15 cellular contexts compared by ENCODE assay signal in genomic region chr5:119860463-119860862, GRCh38.
A peak's percentile ranks its signal among the peaks of the same experiment; 100 is the strongest.
DNase-seq lines count a peak whose midpoint lies in the region; ATAC-seq and TF ChIP-seq lines count a peak whose summit lies in the region.
"Had no signal": no experiment of that assay in that cellular context is flagged by ENCODE, and none has a peak within 500 bp of the region (broad histone marks: within the 10 kb centered on the region; RNA-seq: fewer than 3 reads in every experiment).

No MANE protein-coding gene starts in this region.

- H2AFZ ChIP-seq in GM23338 (no peak overlapping the region), mammary epithelial cell (ENCODE audit: low read depth, low read length) (no peak overlapping the region)
- H2AFZ ChIP-seq: GM23248 had no signal

- H3K27me3 Mint-ChIP-seq in GM23338 (ENCODE audit: insufficient read depth, low read depth, poor library complexity): no peaks in the 10 kb centered on the region
- H3K27me3 Mint-ChIP-seq: B cell; CD4-positive, alpha-beta memory T cell had no signal

- intact Hi-C loops in mammary epithelial cell (cut with micrococcal nuclease) (no loop called here), mucosa of descending colon (cut with DNase I, micrococcal nuclease) (no loop called here)

- H3K36me3 ChIP-seq in GM23338 (ENCODE audit: insufficient read depth): no peaks in the 10 kb centered on the region
- no peaks in the 10 kb centered on the region for H3K36me3 ChIP-seq in mammary epithelial cell (ENCODE audit: insufficient read depth, low read length)
- H3K36me3 ChIP-seq in mucosa of descending colon (ENCODE audit: low read depth): no peaks in the 10 kb centered on the region
- H3K36me3 ChIP-seq in tibial nerve: no peaks in the 10 kb centered on the region
- H3K36me3 ChIP-seq: HAP-1 had no signal

- no peaks in the 10 kb centered on the region for H3K36me3 Mint-ChIP-seq in GM23338 (ENCODE audit: low read depth)
- H3K36me3 Mint-ChIP-seq: CD4-positive, alpha-beta memory T cell had no signal

- H3K4me1 ChIP-seq in GM23338 (ENCODE audit: insufficient read depth): peaks cover 13% of the 10 kb centered on the region; the same call in 1 of the 2 replicates
- no peaks in the 10 kb centered on the region for H3K4me1 ChIP-seq in mammary epithelial cell (ENCODE audit: insufficient read depth, low read length)
- no peaks in the 10 kb centered on the region for H3K4me1 ChIP-seq in mucosa of descending colon (ENCODE audit: low read depth)
- H3K4me1 ChIP-seq in tibial nerve: no peaks in the 10 kb centered on the region

- H3K27ac ChIP-seq in GM23338 (ENCODE audit: low read depth): no peak overlapping the region
- no peak overlapping the region for H3K27ac ChIP-seq in mammary epithelial cell (ENCODE audit: insufficient read depth, low read depth, low read length)
- H3K27ac ChIP-seq in tibial nerve: no peak overlapping the region
- H3K27ac ChIP-seq: GM23248 had no signal

- H3K4me3 Mint-ChIP-seq in GM23338: no peak overlapping the region
- H3K4me3 Mint-ChIP-seq: B cell; CD4-positive, alpha-beta memory T cell had no signal

- in situ Hi-C loops in mammary epithelial cell (cut with MboI; ENCODE audit: low sequenced_read_pairs in 2 of 2): no loop called here

- TF ChIP-seq CTCF in GM23338 (conservative IDR thresholded peaks at IDR 0.05; ENCODE audit: low read depth in 2 of 2) (no peak), mammary epithelial cell (conservative IDR thresholded peaks at IDR 0.05 in 1 of 2, IDR thresholded peaks at IDR 0.05 in 1 of 2; ENCODE audit: extremely low read depth in 1 of 2, insufficient read depth in 1 of 2, low read depth in 1 of 2, low read length in 2 of 2) (no peak), mucosa of descending colon (IDR thresholded peaks at IDR 0.05) (no peak), tibial nerve (IDR thresholded peaks at IDR 0.05) (no peak)

- no TSS peak for BruUV-seq in mammary epithelial cell (replicated peaks; lab: Mats Ljungman, UMichigan)

- H4K20me1 ChIP-seq in GM23338 (replicated peaks; ENCODE audit: insufficient read depth) (no peaks in the 10 kb centered on the region), mammary epithelial cell (ENCODE audit: insufficient read depth, low read length) (no peaks in the 10 kb centered on the region)

- H3K4me2 ChIP-seq in GM23338: no peak overlapping the region
- H3K4me2 ChIP-seq in mammary epithelial cell (ENCODE audit: insufficient read depth, low read depth, low read length): no peak overlapping the region

- peak overlapping the region; percentile 7 for H3K27ac Mint-ChIP-seq in GM23338
- H3K27ac Mint-ChIP-seq: B cell; CD4-positive, alpha-beta memory T cell had no signal

- CTCF ChIA-PET in mammary epithelial cell (lab: Charles Lee; ENCODE audit: low non-redundant PET): no interaction called here

- no peaks in the 10 kb centered on the region for H3K9me3 ChIP-seq in mammary epithelial cell (replicated peaks; ENCODE audit: insufficient read depth, low read length)
- no peaks in the 10 kb centered on the region for H3K9me3 ChIP-seq in mucosa of descending colon
- H3K9me3 ChIP-seq in tibial nerve: peaks cover 0 to 4% (median 0%) of the 10 kb centered on the region in 4 donors
- H3K9me3 ChIP-seq: HAP-1 had no signal

- peaks cover 3% of the 10 kb centered on the region; the same call in 1 of the 3 replicates for H3K9me3 Mint-ChIP-seq in GM23338

- H3K79me2 ChIP-seq in GM23338 (replicated peaks; ENCODE audit: insufficient read depth): no peaks in the 10 kb centered on the region
- no peaks in the 10 kb centered on the region for H3K79me2 ChIP-seq in mammary epithelial cell (ENCODE audit: insufficient read depth, low read length)

- H3K9ac ChIP-seq in mammary epithelial cell (ENCODE audit: insufficient read depth, low read length): no peak overlapping the region
- H3K9ac ChIP-seq: GM23248 had no signal

- TF ChIP-seq EP300 in tibial nerve (IDR thresholded peaks at IDR 0.05): no peak

- no peak overlapping the region for H3K4me3 ChIP-seq in GM23338
- no peak overlapping the region for H3K4me3 ChIP-seq in mammary epithelial cell (replicated peaks in 1 of 3; ENCODE audit: insufficient read depth in 1 of 3, low read depth in 2 of 3, low read length in 3 of 3)
- no peak overlapping the region for H3K4me3 ChIP-seq in mucosa of descending colon
- no peak overlapping the region for H3K4me3 ChIP-seq in tibial nerve
- H3K4me3 ChIP-seq: GM23248, HAP-1 had no signal

- no peaks in the 10 kb centered on the region for H3F3A ChIP-seq in GM23338 (replicated peaks; ENCODE audit: low read depth)

- 0 out of 2 replicates have a peak, but pooled peaks cover 3% of the 10 kb centered on the region for H3K9me2 ChIP-seq in GM23338 (ENCODE audit: insufficient read depth)

- DNase-seq in GM23338 (ENCODE audit: low spot score) (no peak), HT1080 (ENCODE audit: low read depth) (peak; percentile 6), mammary epithelial cell (peak; percentile 7), mucosa of descending colon (no peak), activated gamma-delta T cell (lab: John Stamatoyannopoulos, UW) (no peak), tibial nerve (ENCODE audit: low spot score in 2 of 2) (no peak), NCI-H2107 treated with DMSO at 0.1 percent for 48 hours (lab: John Stamatoyannopoulos, UW; ENCODE audit: unreplicated experiment) (no peak)
- DNase-seq: C1 segment of cervical spinal cord; CD4-positive, alpha-beta memory T cell; DND-41; GF-D8; GM23248 had no signal

- ATAC-seq in GM23338: no peak
- ATAC-seq in mucosa of descending colon: peak; percentile 29
- ATAC-seq in GM19351 (IDR thresholded peaks at IDR 0.05; ENCODE audit: unreplicated experiment): no peak

- no peak for TF ChIP-seq POLR2A in tibial nerve (IDR thresholded peaks at IDR 0.05)

- H3K4me1 Mint-ChIP-seq in GM23338: peaks cover 6% of the 10 kb centered on the region
- H3K4me1 Mint-ChIP-seq: B cell; CD4-positive, alpha-beta memory T cell had no signal

- dilution Hi-C loops in mammary epithelial cell (cut with HindIII; ENCODE audit: low sequenced_read_pairs): no loop called here

- H3K27me3 ChIP-seq in GM23338 (ENCODE audit: insufficient read depth): no peaks in the 10 kb centered on the region
- H3K27me3 ChIP-seq in mammary epithelial cell (ENCODE audit: insufficient read depth, low read length): no peaks in the 10 kb centered on the region
- H3K27me3 ChIP-seq in tibial nerve: no peaks in the 10 kb centered on the region

TF ChIP-seq in GM23338, 12 proteins besides CTCF, POLR2A, EP300 and RAD21:
- TF ChIP-seq REST (IDR thresholded peaks at IDR 0.05; ENCODE audit: unreplicated experiment): no peak

Comparison
In these comparisons a context has a peak if more than half of its experiments do, and no peak if none do; other contexts are left out.
1. DNase-seq: peak in HT1080 (single experiment) and mammary epithelial cell (single experiment); none in GM23338 (single experiment), mucosa of descending colon (0 of 3), activated gamma-delta T cell (single experiment), tibial nerve (0 of 2) and NCI-H2107 treated with DMSO at 0.1 percent for 48 hours (single experiment).